22 cellular contexts compared by ENCODE assay signal in the genomic region with DNA sequence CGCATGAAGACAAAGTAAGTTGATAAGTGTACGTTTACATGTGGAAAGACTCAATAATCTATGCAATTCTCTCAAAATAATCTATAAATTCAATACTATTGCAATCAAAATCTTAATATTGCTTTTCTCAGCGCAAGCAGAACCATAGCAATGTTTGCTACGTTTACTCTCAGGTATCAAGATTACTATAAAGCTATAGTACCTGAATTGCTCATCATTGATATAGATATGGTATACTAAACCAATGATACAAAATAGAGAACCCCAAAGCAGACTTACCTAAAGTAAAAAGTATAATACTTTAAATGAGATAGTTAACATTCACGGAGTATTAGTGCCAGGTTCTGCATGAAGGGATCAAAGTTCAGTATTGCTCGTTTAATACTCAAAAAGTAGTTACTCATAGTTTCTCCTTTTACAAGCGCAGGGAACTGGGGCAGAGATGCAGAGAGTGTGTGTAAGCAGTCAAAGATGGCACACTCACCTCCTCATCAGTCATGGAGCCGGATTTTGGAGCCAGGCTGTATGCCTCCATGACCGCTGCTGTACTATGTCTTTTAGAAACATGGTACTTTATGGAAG.
DNase-seq lines count a peak whose midpoint lies in the region; ATAC-seq and FAIRE-seq lines count a peak whose summit lies in the region.
"Had no signal": no experiment of that assay in that cellular context is flagged by ENCODE, and none has a peak within 500 bp of the region (broad histone marks: within the 10 kb centered on the region; RNA-seq: fewer than 3 reads in every experiment).

No MANE protein-coding gene starts in this region.

- H3K4me1 ChIP-seq in Karpas-422 (ENCODE audit: low read length): peaks cover 3% of the 10 kb centered on the region; the same call in 1 of the 2 replicates
- H3K4me1 ChIP-seq: BLaER1, Caco-2 had no signal

- no peaks in the 10 kb centered on the region for H3K9me2 ChIP-seq in Karpas-422 (replicated peaks; ENCODE audit: insufficient read depth, low read length)

- H3K36me3 ChIP-seq in Karpas-422 (ENCODE audit: insufficient read depth, low read length): no peaks in the 10 kb centered on the region
- H3K36me3 ChIP-seq: BLaER1 had no signal

- H2AFZ ChIP-seq in Karpas-422 (ENCODE audit: low read length): no peak overlapping the region
- H2AFZ ChIP-seq: GM23338 had no signal

- no peak overlapping the region for H3K4me3 Mint-ChIP-seq in activated CD4-positive, alpha-beta T cell treated with anti-CD3 and anti-CD28 coated beads for 36 hours
- no peak overlapping the region for H3K4me3 Mint-ChIP-seq in stimulated activated effector memory CD8-positive, alpha-beta T cell treated with anti-CD3 and anti-CD28 coated beads, Interleukin-12 subunit alpha, Interleukin-12 subunit beta, amount 100 ng/mL, for 72 hours
- H3K4me3 Mint-ChIP-seq: B cell; CD4-positive, CD25-positive, alpha-beta regulatory T cell; CD8-positive, alpha-beta T cell; GM23338; H9 had no signal

- H3K9me3 ChIP-seq in Karpas-422 (ENCODE audit: low read length): no peaks in the 10 kb centered on the region
- H3K9me3 ChIP-seq: Caco-2 had no signal

- CTCF ChIA-PET in activated CD4-positive, alpha-beta T cell treated with anti-CD3 and anti-CD28 coated beads for 36 hours (lab: Charles Lee): no interaction called here

- H3K27ac ChIP-seq in Karpas-422 (ENCODE audit: low read length): no peak overlapping the region
- H3K27ac ChIP-seq: 22Rv1, BLaER1, C4-2B had no signal

- intact Hi-C loops in activated CD4-positive, alpha-beta T cell treated with anti-CD3 and anti-CD28 coated beads for 36 hours (cut with DNase I, micrococcal nuclease): no loop called here

- H3K36me3 Mint-ChIP-seq in activated CD4-positive, alpha-beta T cell treated with anti-CD3 and anti-CD28 coated beads for 36 hours (ENCODE audit: low read depth): no peaks in the 10 kb centered on the region
- H3K36me3 Mint-ChIP-seq in stimulated activated effector memory CD8-positive, alpha-beta T cell treated with anti-CD3 and anti-CD28 coated beads, Interleukin-12 subunit alpha, Interleukin-12 subunit beta, amount 100 ng/mL, for 72 hours: peaks cover 11% of the 10 kb centered on the region
- H3K36me3 Mint-ChIP-seq: CD8-positive, alpha-beta T cell had no signal

- H4K20me1 ChIP-seq in Karpas-422 (ENCODE audit: insufficient read depth, low read depth, low read length): no peaks in the 10 kb centered on the region
- H4K20me1 ChIP-seq: BLaER1 had no signal

- peak; percentile 40 for FAIRE-seq in GM19239 (lab: Jason Lieb, UNC)
- FAIRE-seq: A204.1, G401.6, GM12892 had no signal

- no peak overlapping the region for H3K9ac ChIP-seq in Karpas-422 (ENCODE audit: low read length)
- H3K9ac ChIP-seq: BLaER1 had no signal

- H3K4me3 ChIP-seq in Karpas-422 (ENCODE audit: low read length): no peak overlapping the region
- H3K4me3 ChIP-seq: BLaER1, GM23338 had no signal

- no peaks in the 10 kb centered on the region for H3K27me3 ChIP-seq in Karpas-422 (ENCODE audit: low read length)

- peaks cover 16% of the 10 kb centered on the region for H3K4me1 Mint-ChIP-seq in activated CD4-positive, alpha-beta T cell treated with anti-CD3 and anti-CD28 coated beads for 36 hours
- peaks cover 19% of the 10 kb centered on the region for H3K4me1 Mint-ChIP-seq in stimulated activated effector memory CD8-positive, alpha-beta T cell treated with anti-CD3 and anti-CD28 coated beads, Interleukin-12 subunit alpha, Interleukin-12 subunit beta, amount 100 ng/mL, for 72 hours
- H3K4me1 Mint-ChIP-seq: B cell, GM23338 had no signal

- H3K27me3 Mint-ChIP-seq in activated CD4-positive, alpha-beta T cell treated with anti-CD3 and anti-CD28 coated beads for 36 hours: peaks cover 8% of the 10 kb centered on the region

- H3K79me2 ChIP-seq in Karpas-422 (ENCODE audit: low read length): no peaks in the 10 kb centered on the region

- no peak overlapping the region for H3K4me2 ChIP-seq in Karpas-422 (ENCODE audit: low read depth, low read length, poor library complexity, severe bottlenecking)
- H3K4me2 ChIP-seq: BLaER1, GM23338 had no signal

- no peak overlapping the region for H3K27ac Mint-ChIP-seq in activated CD4-positive, alpha-beta T cell treated with anti-CD3 and anti-CD28 coated beads for 36 hours
- no peak overlapping the region for H3K27ac Mint-ChIP-seq in stimulated activated effector memory CD8-positive, alpha-beta T cell treated with anti-CD3 and anti-CD28 coated beads, Interleukin-12 subunit alpha, Interleukin-12 subunit beta, amount 100 ng/mL, for 72 hours
- H3K27ac Mint-ChIP-seq: B cell; CD4-positive, CD25-positive, alpha-beta regulatory T cell; CD8-positive, alpha-beta T cell; GM23338; H9 had no signal

- no peak for DNase-seq in activated CD4-positive, alpha-beta T cell treated with anti-CD3 and anti-CD28 coated beads for 36 hours
- no peak for DNase-seq in activated CD4-positive, alpha-beta T cell treated with anti-CD3 and anti-CD28 coated beads, Interleukin-2, amount 50 U/mL, for 48 hours
- DNase-seq in GM19239 (ENCODE audit: insufficient read length, low spot score): no peak
- DNase-seq in left lobe of liver (ENCODE audit: low spot score): no peak
- no peak for DNase-seq in stimulated activated effector memory CD8-positive, alpha-beta T cell treated with anti-CD3 and anti-CD28 coated beads, Interleukin-12 subunit alpha, Interleukin-12 subunit beta, amount 100 ng/mL, for 72 hours (ENCODE audit: low spot score in 2 of 2)
- no peak for DNase-seq in cerebellar nuclear complex (lab: John Stamatoyannopoulos, UW)
- DNase-seq in Karpas-422: no peak
- DNase-seq: Caco-2; CD4-positive, CD25-positive, alpha-beta regulatory T cell; CD8-positive, alpha-beta T cell; DMS153; DND-41; H9 had no signal

- POLR2A ChIA-PET in activated CD4-positive, alpha-beta T cell treated with anti-CD3 and anti-CD28 coated beads for 36 hours (lab: Charles Lee): no interaction called here

- peaks cover 15% of the 10 kb centered on the region for H3K9me3 Mint-ChIP-seq in activated CD4-positive, alpha-beta T cell treated with anti-CD3 and anti-CD28 coated beads for 36 hours (ENCODE audit: low read depth)
- H3K9me3 Mint-ChIP-seq in stimulated activated effector memory CD8-positive, alpha-beta T cell treated with anti-CD3 and anti-CD28 coated beads, Interleukin-12 subunit alpha, Interleukin-12 subunit beta, amount 100 ng/mL, for 72 hours: peaks cover 4% of the 10 kb centered on the region
- H3K9me3 Mint-ChIP-seq: CD8-positive, alpha-beta T cell had no signal

- ATAC-seq in activated CD4-positive, alpha-beta T cell treated with anti-CD3 and anti-CD28 coated beads for 36 hours: peak; percentile 62
- peak; percentile 50 for ATAC-seq in left lobe of liver
- peak; percentile 66 for ATAC-seq in stimulated activated effector memory CD8-positive, alpha-beta T cell treated with anti-CD3 and anti-CD28 coated beads, Interleukin-12 subunit alpha, Interleukin-12 subunit beta, amount 100 ng/mL, for 72 hours
- ATAC-seq: CD8-positive, alpha-beta T cell; GM23338; HCT116 had no signal
